17 cellular contexts compared by ENCODE assay signal in the genomic region with DNA sequence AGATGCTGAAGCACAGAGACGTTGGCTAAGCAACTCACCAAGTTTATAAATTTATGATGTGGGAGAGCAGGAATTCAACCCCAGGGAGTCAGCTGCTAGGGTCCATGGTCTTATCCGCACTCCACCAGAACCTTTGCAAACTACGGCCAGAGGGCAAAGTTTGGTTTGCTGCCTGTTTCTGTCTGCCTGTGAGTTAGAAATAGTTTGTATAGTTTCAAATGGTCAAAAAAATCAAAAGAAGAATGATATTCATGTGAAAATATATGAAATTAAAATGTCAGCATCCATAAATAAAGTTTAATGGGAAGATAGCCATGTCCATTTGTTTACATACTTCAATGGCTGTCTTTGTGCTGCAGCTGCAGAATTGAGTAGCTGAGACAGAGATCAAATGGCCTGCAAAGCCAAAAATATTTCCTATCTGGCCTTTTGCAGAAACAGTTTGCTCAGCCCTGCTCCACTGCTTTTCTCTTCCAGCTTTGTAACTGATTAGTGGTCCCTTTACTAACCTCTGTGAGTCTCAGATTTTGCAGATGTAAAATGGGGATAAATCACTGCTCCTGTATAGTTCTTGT.
"Had no signal": no experiment of that assay in that cellular context is flagged by ENCODE, and none has a peak within 500 bp of the region (broad histone marks: within the 10 kb centered on the region; RNA-seq: fewer than 3 reads in every experiment).

No MANE protein-coding gene starts in this region.

- H3K9me3 ChIP-seq: lower lobe of right lung, tibial nerve had no signal

- H3K4me3 ChIP-seq: lower lobe of right lung, tibial nerve had no signal

- H3K27ac ChIP-seq: brain microvascular endothelial cell, epithelial cell of prostate, lower lobe of right lung, tibial nerve had no signal

- H3K27ac Mint-ChIP-seq: activated CD8-positive, alpha-beta memory T cell treated with anti-CD3 and anti-CD28 coated beads, Interleukin-2, amount 10 ng/mL, durations not matched to agents 7 days and 5 days; activated naive CD8-positive, alpha-beta T cell treated with anti-CD3 and anti-CD28 coated beads for 36 hours; naive thymus-derived CD4-positive, alpha-beta T cell had no signal

- H3K27me3 ChIP-seq: brain microvascular endothelial cell, tibial nerve had no signal

- H3K4me1 ChIP-seq: lower lobe of right lung had no signal

- H3K36me3 Mint-ChIP-seq: activated CD8-positive, alpha-beta memory T cell treated with anti-CD3 and anti-CD28 coated beads, Interleukin-2, amount 10 ng/mL, durations not matched to agents 7 days and 5 days; activated naive CD8-positive, alpha-beta T cell treated with anti-CD3 and anti-CD28 coated beads for 36 hours; naive thymus-derived CD4-positive, alpha-beta T cell had no signal

- H3K27me3 Mint-ChIP-seq: activated naive CD8-positive, alpha-beta T cell treated with anti-CD3 and anti-CD28 coated beads for 36 hours had no signal

- H3K4me3 Mint-ChIP-seq: activated CD8-positive, alpha-beta memory T cell treated with anti-CD3 and anti-CD28 coated beads, Interleukin-2, amount 10 ng/mL, durations not matched to agents 7 days and 5 days; activated naive CD8-positive, alpha-beta T cell treated with anti-CD3 and anti-CD28 coated beads for 36 hours; activated T-cell treated with anti-CD3 and anti-CD28 coated beads, Interleukin-2, amount 50 U/mL, for 4 hours; naive thymus-derived CD4-positive, alpha-beta T cell had no signal

- DNase-seq: activated CD4-positive, alpha-beta T cell treated with anti-CD3 and anti-CD28 coated beads, Interleukin-2, amount 50 U/mL, for 48 hours; activated CD4-positive, CD25-positive, alpha-beta regulatory T cell treated with anti-CD3 and anti-CD28 coated beads, Interleukin-2, amount 50 U/mL, for 72 hours; activated CD8-positive, alpha-beta memory T cell treated with anti-CD3 and anti-CD28 coated beads, Interleukin-2, amount 10 ng/mL, durations not matched to agents 7 days and 5 days; activated effector memory CD4-positive, alpha-beta T cell treated with anti-CD3 and anti-CD28 coated beads, Interleukin-2, amount 50 U/mL, for 16 hours; activated naive CD8-positive, alpha-beta T cell treated with anti-CD3 and anti-CD28 coated beads for 36 hours; activated T-cell treated with anti-CD3 and anti-CD28 coated beads, Interleukin-2, amount 50 U/mL, for 4 hours; brain microvascular endothelial cell; effector memory CD4-positive, alpha-beta T cell; hypothalamus; kidney glomerular epithelial cell; lower lobe of right lung; naive thymus-derived CD4-positive, alpha-beta T cell; occipital lobe; stimulated activated CD4-positive, alpha-beta T cell treated with anti-CD3 and anti-CD28 coated beads, Interleukin-15, amount 100 ng/mL, for 24 hours; stimulated activated CD4-positive, alpha-beta T cell treated with anti-CD3 and anti-CD28 coated beads, Interleukin-4, amount 100 ng/mL, for 4 hours had no signal

- H3K36me3 ChIP-seq: brain microvascular endothelial cell, lower lobe of right lung, tibial nerve had no signal

- H3K9me3 Mint-ChIP-seq: activated naive CD8-positive, alpha-beta T cell treated with anti-CD3 and anti-CD28 coated beads for 36 hours; activated T-cell treated with anti-CD3 and anti-CD28 coated beads, Interleukin-2, amount 50 U/mL, for 4 hours had no signal

- H3K4me1 Mint-ChIP-seq: activated CD8-positive, alpha-beta memory T cell treated with anti-CD3 and anti-CD28 coated beads, Interleukin-2, amount 10 ng/mL, durations not matched to agents 7 days and 5 days; activated naive CD8-positive, alpha-beta T cell treated with anti-CD3 and anti-CD28 coated beads for 36 hours; naive thymus-derived CD4-positive, alpha-beta T cell had no signal
